8 cellular contexts compared by ENCODE assay signal in the genomic region with DNA sequence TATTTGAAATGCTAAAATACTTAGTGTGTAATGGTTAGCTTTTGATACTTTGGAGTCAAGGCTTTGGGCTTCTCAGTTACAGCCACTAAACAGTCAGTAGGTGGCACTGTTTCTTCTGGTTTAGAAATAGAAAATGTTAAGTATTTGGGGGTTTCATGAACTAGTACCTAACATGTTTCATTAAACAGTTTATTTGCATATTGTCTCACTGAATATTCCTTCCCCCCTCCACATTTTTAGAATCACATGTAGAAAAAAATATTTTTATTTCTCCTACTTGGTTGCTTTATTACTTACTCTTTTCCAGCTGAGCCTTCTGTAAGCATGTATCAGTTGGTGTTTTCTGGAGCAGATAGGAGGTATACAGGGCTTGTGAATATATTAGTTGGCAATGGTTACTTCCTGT. TPM values are rescaled to one million over a fixed set of nuclear protein-coding genes. Genes with fewer than 3 reads are reported as not detected.
DNase-seq lines count a peak whose midpoint lies in the region; ATAC-seq and TF ChIP-seq lines count a peak whose summit lies in the region.

No MANE protein-coding gene starts in this region.

- no peaks in the 10 kb centered on the region for H3K27me3 ChIP-seq in lung (ENCODE audit: control insufficient read depth, insufficient read depth)

- H3K36me3 ChIP-seq in lung (ENCODE audit: control insufficient read depth in 2 of 2, insufficient read depth in 2 of 2, low read length in 2 of 2) = no peaks in the 10 kb centered on the region

- DNase-seq in DMS79 (lab: John Stamatoyannopoulos, UW) (peak; percentile 13), NCI-H460 (ENCODE audit: extremely low read depth, low read depth) (peak; percentile 31), chondrocyte (ENCODE audit: low spot score) (no peak), lung (ENCODE audit: low spot score) (no peak), GOT3 (lab: John Stamatoyannopoulos, UW) (no peak), nucleus accumbens (lab: John Stamatoyannopoulos, UW) (no peak)

- ATAC-seq in GM19035 (IDR thresholded peaks at IDR 0.05; ENCODE audit: unreplicated experiment) = peak; percentile 80
- peak; percentile 70 for ATAC-seq in HG03097 (IDR thresholded peaks at IDR 0.05; ENCODE audit: low FRiP score, unreplicated experiment)
- ATAC-seq in lung (ENCODE audit: insufficient read depth, low FRiP score) = peak; percentile 48

- TF ChIP-seq CTCF in chondrocyte (IDR thresholded peaks at IDR 0.05) (peak; percentile 99), lung (IDR thresholded peaks at IDR 0.05; ENCODE audit: control extremely low read depth, extremely low read depth) (peak; percentile 47)

- no peaks in the 10 kb centered on the region for H3K9me3 ChIP-seq in lung (ENCODE audit: control insufficient read depth in 2 of 2, insufficient read depth in 1 of 2, low read length in 1 of 2)

- H3K27me3 Mint-ChIP-seq in chondrocyte (ENCODE audit: low read depth) = no peaks in the 10 kb centered on the region

- peaks cover 5% of the 10 kb centered on the region for H3K4me1 Mint-ChIP-seq in chondrocyte (ENCODE audit: low read depth)

- no peak overlapping the region for H3K27ac ChIP-seq in lung (ENCODE audit: low read depth in 1 of 2, low read length in 1 of 2)

- no peak overlapping the region for H3K4me3 ChIP-seq in lung

- no peak overlapping the region for H3K4me3 Mint-ChIP-seq in chondrocyte (ENCODE audit: unreplicated experiment)

- no peaks in the 10 kb centered on the region for H3K9me3 Mint-ChIP-seq in chondrocyte (ENCODE audit: low read depth)

- H3K4me1 ChIP-seq in lung (ENCODE audit: control insufficient read depth in 2 of 2, insufficient read depth in 2 of 2, low read length in 2 of 2) = no peaks in the 10 kb centered on the region

- H3K27ac Mint-ChIP-seq in chondrocyte (ENCODE audit: unreplicated experiment) = no peak overlapping the region

- H3K36me3 Mint-ChIP-seq in chondrocyte (ENCODE audit: low read depth) = no peaks in the 10 kb centered on the region

RNA-seq across cellular contexts. Expression of gene IPO11, which starts 48.0 kb away (rescaled TPM):
- 18.0 and 28.7 TPM in 2 replicates for total RNA-seq in NCI-H460 (2014; rRNA removed; shearing (Covaris generic))
- polyA plus RNA-seq in NCI-H460 (2014; cell fraction: nucleus; rRNA removed) = 14.7 and 21.3 TPM in 2 replicates
- total RNA-seq in chondrocyte (17.2 to 27.5 TPM (median 20.2 TPM) in 3 replicates), lung (10 to 100 TPM; 28.4 to 46.6 TPM)
- 10 to 100 TPM in 1 of 2 donors, 1 to 10 TPM in 1; 7.2 to 22.6 TPM for polyA plus RNA-seq in lung

RNA-seq across cellular contexts. Expression of gene DIMT1, which starts 56.9 kb away (rescaled TPM):
- 63.6 and 69.4 TPM in 2 replicates for total RNA-seq in NCI-H460 (2014; rRNA removed; shearing (Covaris generic))
- 57.6 and 84.3 TPM in 2 replicates for polyA plus RNA-seq in NCI-H460 (2014; cell fraction: nucleus; rRNA removed)
- 19.0 to 22.5 TPM (median 20.2 TPM) in 3 replicates for total RNA-seq in chondrocyte
- total RNA-seq in lung = 10 to 100 TPM; 17.2 to 20.9 TPM
- polyA plus RNA-seq in lung = 10 to 100 TPM; 13.9 to 27.6 TPM

Comparison
In these comparisons a context has a peak if more than half of its experiments do, and no peak if none do; other contexts are left out.
1. DNase-seq: peak in DMS79 (single experiment) and NCI-H460 (single experiment); none in chondrocyte (single experiment), lung (single experiment), GOT3 (single experiment) and nucleus accumbens (0 of 56).
2. Peak in every context shown above with its lines, with median percentiles within 50 percentile points of each other: ATAC-seq.